ENCODE assay signal across 1 cellular context in genomic region chrX:7462110-7462509, GRCh38.
TF ChIP-seq lines count a peak whose summit lies in the region.

No MANE protein-coding gene starts in this region.

TF ChIP-seq in A549, 52 proteins besides CTCF, POLR2A, EP300 and RAD21 (continued from another document):
- no peak for TF ChIP-seq ZC3H11A (IDR thresholded peaks at IDR 0.05)
- no peak for TF ChIP-seq JUN (IDR thresholded peaks at IDR 0.05)
- no peak for TF ChIP-seq KDM5A (IDR thresholded peaks at IDR 0.05)
- no peak for TF ChIP-seq HEYL (CRISPR knock-in tag; IDR thresholded peaks at IDR 0.05)
- no peak for TF ChIP-seq SMC3 (IDR thresholded peaks at IDR 0.05)
- no peak for TF ChIP-seq ESRRA (IDR thresholded peaks at IDR 0.05; ENCODE audit: borderline replicate concordance, low read length)
